ENCODE assay signal across 2 cellular contexts in genomic region chr2:201419057-201419635, GRCh38.
TF ChIP-seq lines count a peak whose summit lies in the region.

No MANE protein-coding gene starts in this region.

TF ChIP-seq in IMR-90, 13 proteins besides CTCF, POLR2A, EP300 and RAD21:
- TF ChIP-seq RFX5 (IDR thresholded peaks at IDR 0.05; ENCODE audit: low read depth, low read length) (no peak), MAZ (IDR thresholded peaks at IDR 0.05; ENCODE audit: borderline replicate concordance, low read depth, low read length) (no peak), ELK1 (IDR thresholded peaks at IDR 0.05; ENCODE audit: borderline replicate concordance, low read depth, low read length) (no peak), CEBPB (IDR thresholded peaks at IDR 0.05; ENCODE audit: low read depth, low read length) (no peak), MXI1 (IDR thresholded peaks at IDR 0.05; ENCODE audit: borderline replicate concordance, low read depth, low read length) (no peak), SMC3 (IDR thresholded peaks at IDR 0.05; ENCODE audit: low read depth, low read length) (no peak), USF2 (IDR thresholded peaks at IDR 0.05; ENCODE audit: low read depth, low read length) (no peak), FOS (IDR thresholded peaks at IDR 0.05; ENCODE audit: low read depth, low read length) (no peak), MAFK (IDR thresholded peaks at IDR 0.05; ENCODE audit: low read depth, low read length) (no peak), NFE2L2 (IDR thresholded peaks at IDR 0.05; ENCODE audit: low read depth, low read length) (no peak), BHLHE40 (IDR thresholded peaks at IDR 0.05; ENCODE audit: low read depth, low read length) (no peak), RCOR1 (IDR thresholded peaks at IDR 0.05; ENCODE audit: insufficient replicate concordance, low read length) (no peak), CHD1 (IDR thresholded peaks at IDR 0.05; ENCODE audit: low read depth, low read length) (no peak)

TF ChIP-seq in K562, 482 proteins besides CTCF, POLR2A, EP300 and RAD21:
- 0 out of 4 replicates have a peak, but pooled peaks of 1 of the 2 experiments have one; percentile 21 for TF ChIP-seq KDM1A (IDR thresholded peaks at IDR 0.05)
- TF ChIP-seq MTF1 (CRISPR knock-in tag; IDR thresholded peaks at IDR 0.05; ENCODE audit: borderline replicate concordance) = no peak
- no peak for TF ChIP-seq NFXL1 (CRISPR knock-in tag; IDR thresholded peaks at IDR 0.05)
- TF ChIP-seq ZNF311 (CRISPR knock-in tag; IDR thresholded peaks at IDR 0.05) = no peak
- no peak for TF ChIP-seq SMAD3 (CRISPR knock-in tag; conservative IDR thresholded peaks at IDR 0.05)
- TF ChIP-seq ARID2 (IDR thresholded peaks at IDR 0.05) = no peak
- TF ChIP-seq, protein P1, sequence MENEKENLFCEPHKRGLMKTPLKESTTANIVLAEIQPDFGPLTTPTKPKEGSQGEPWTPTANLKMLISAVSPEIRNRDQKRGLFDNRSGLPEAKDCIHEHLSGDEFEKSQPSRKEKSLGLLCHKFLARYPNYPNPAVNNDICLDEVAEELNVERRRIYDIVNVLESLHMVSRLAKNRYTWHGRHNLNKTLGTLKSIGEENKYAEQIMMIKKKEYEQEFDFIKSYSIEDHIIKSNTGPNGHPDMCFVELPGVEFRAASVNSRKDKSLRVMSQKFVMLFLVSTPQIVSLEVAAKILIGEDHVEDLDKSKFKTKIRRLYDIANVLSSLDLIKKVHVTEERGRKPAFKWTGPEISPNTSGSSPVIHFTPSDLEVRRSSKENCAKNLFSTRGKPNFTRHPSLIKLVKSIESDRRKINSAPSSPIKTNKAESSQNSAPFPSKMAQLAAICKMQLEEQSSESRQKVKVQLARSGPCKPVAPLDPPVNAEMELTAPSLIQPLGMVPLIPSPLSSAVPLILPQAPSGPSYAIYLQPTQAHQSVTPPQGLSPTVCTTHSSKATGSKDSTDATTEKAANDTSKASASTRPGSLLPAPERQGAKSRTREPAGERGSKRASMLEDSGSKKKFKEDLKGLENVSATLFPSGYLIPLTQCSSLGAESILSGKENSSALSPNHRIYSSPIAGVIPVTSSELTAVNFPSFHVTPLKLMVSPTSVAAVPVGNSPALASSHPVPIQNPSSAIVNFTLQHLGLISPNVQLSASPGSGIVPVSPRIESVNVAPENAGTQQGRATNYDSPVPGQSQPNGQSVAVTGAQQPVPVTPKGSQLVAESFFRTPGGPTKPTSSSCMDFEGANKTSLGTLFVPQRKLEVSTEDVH (IDR thresholded peaks at IDR 0.05; ENCODE audit: low read depth, partially characterized antibody) = no peak
- TF ChIP-seq ELF2 (CRISPR knock-in tag; IDR thresholded peaks at IDR 0.05) = no peak
- TF ChIP-seq, protein P2, sequence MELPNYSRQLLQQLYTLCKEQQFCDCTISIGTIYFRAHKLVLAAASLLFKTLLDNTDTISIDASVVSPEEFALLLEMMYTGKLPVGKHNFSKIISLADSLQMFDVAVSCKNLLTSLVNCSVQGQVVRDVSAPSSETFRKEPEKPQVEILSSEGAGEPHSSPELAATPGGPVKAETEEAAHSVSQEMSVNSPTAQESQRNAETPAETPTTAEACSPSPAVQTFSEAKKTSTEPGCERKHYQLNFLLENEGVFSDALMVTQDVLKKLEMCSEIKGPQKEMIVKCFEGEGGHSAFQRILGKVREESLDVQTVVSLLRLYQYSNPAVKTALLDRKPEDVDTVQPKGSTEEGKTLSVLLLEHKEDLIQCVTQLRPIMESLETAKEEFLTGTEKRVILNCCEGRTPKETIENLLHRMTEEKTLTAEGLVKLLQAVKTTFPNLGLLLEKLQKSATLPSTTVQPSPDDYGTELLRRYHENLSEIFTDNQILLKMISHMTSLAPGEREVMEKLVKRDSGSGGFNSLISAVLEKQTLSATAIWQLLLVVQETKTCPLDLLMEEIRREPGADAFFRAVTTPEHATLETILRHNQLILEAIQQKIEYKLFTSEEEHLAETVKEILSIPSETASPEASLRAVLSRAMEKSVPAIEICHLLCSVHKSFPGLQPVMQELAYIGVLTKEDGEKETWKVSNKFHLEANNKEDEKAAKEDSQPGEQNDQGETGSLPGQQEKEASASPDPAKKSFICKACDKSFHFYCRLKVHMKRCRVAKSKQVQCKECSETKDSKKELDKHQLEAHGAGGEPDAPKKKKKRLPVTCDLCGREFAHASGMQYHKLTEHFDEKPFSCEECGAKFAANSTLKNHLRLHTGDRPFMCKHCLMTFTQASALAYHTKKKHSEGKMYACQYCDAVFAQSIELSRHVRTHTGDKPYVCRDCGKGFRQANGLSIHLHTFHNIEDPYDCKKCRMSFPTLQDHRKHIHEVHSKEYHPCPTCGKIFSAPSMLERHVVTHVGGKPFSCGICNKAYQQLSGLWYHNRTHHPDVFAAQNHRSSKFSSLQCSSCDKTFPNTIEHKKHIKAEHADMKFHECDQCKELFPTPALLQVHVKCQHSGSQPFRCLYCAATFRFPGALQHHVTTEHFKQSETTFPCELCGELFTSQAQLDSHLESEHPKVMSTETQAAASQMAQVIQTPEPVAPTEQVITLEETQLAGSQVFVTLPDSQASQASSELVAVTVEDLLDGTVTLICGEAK (IDR thresholded peaks at IDR 0.05) = peak; percentile 90
- TF ChIP-seq, protein P2 (CRISPR knock-in tag; IDR thresholded peaks at IDR 0.05) = no peak
- TF ChIP-seq ZKSCAN1 (IDR thresholded peaks at IDR 0.05; ENCODE audit: low read depth, low read length) = no peak
- TF ChIP-seq MYC (IDR thresholded peaks at IDR 0.05; ENCODE audit: low read depth, low read length) = no peak
- no peak for TF ChIP-seq MYC (CRISPR knock-in tag; IDR thresholded peaks at IDR 0.05; ENCODE audit: borderline replicate concordance, low read depth)
- TF ChIP-seq HDAC3 (IDR thresholded peaks at IDR 0.05; ENCODE audit: borderline replicate concordance, partially characterized antibody) = no peak
- TF ChIP-seq RBM25 (IDR thresholded peaks at IDR 0.05; ENCODE audit: low read depth, low read length, severe bottlenecking) = peak; percentile 18
- TF ChIP-seq, protein P3, sequence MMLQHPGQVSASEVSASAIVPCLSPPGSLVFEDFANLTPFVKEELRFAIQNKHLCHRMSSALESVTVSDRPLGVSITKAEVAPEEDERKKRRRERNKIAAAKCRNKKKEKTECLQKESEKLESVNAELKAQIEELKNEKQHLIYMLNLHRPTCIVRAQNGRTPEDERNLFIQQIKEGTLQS (IDR thresholded peaks at IDR 0.05) = peak; percentile 40; the same call in 1 of the 2 replicates
- TF ChIP-seq, protein P3 (CRISPR knock-in tag; conservative IDR thresholded peaks at IDR 0.05) = no peak
- TF ChIP-seq STAG1 (CRISPR knock-in tag; IDR thresholded peaks at IDR 0.05; ENCODE audit: borderline replicate concordance) = no peak
- no peak for TF ChIP-seq ZNF165 (CRISPR knock-in tag; IDR thresholded peaks at IDR 0.05; ENCODE audit: borderline replicate concordance)
- TF ChIP-seq NFYB (IDR thresholded peaks at IDR 0.05; ENCODE audit: extremely low read depth, insufficient read length) = no peak
- no peak for TF ChIP-seq ZNF143 (CRISPR knock-in tag; IDR thresholded peaks at IDR 0.05)
- peak; percentile 22; the same call in 1 of the 2 replicates for TF ChIP-seq ZNF316 (IDR thresholded peaks at IDR 0.05)
